In genomic region chr2:3626817-3627499, GRCh38 we compare ENCODE assay signal across 16 cellular contexts. TPM values are rescaled to one million over a fixed set of nuclear protein-coding genes. Genes with fewer than 3 reads are reported as not detected.
DNase-seq lines count a peak whose midpoint lies in the region; ATAC-seq, FAIRE-seq and TF ChIP-seq lines count a peak whose summit lies in the region.
"Had no signal": no experiment of that assay in that cellular context is flagged by ENCODE, and none has a peak within 500 bp of the region (broad histone marks: within the 10 kb centered on the region; RNA-seq: fewer than 3 reads in every experiment).

No MANE protein-coding gene starts in this region.

- H3K27me3 ChIP-seq in mesenchymal stem cell (ENCODE audit: control insufficient read depth in 1 of 2, insufficient read depth in 1 of 2, low read length in 2 of 2) (peaks cover 0 to 3% of the 10 kb centered on the region in 2 experiments), upper lobe of right lung (no peaks in the 10 kb centered on the region), small intestine (ENCODE audit: control insufficient read depth in 2 of 2, insufficient read depth in 2 of 2, low read length in 2 of 2) (no peaks in the 10 kb centered on the region)
- no peaks in the 10 kb centered on the region for H3K27me3 ChIP-seq in CD4-positive, alpha-beta memory T cell (ENCODE audit: insufficient read depth, low read length)
- H3K27me3 ChIP-seq: brain microvascular endothelial cell had no signal

- H3K23ac ChIP-seq in mesenchymal stem cell (ENCODE audit: low read length in 2 of 2), result no peak overlapping the region

- peak overlapping the region in 1 of 2 experiments; percentile 81 for H3K14ac ChIP-seq in mesenchymal stem cell (ENCODE audit: low read length in 2 of 2)

- no peak overlapping the region for H3K9ac ChIP-seq in mesenchymal stem cell (ENCODE audit: low read length)

- POLR2A ChIA-PET in CD4-positive, alpha-beta memory T cell (lab: Charles Lee; ENCODE audit: partially characterized antibody), result no interaction called here

- peaks cover 5% of the 10 kb centered on the region for H3K36me3 Mint-ChIP-seq in T-helper 17 cell (ENCODE audit: low read depth)
- H3K36me3 Mint-ChIP-seq in CD4-positive, alpha-beta memory T cell, result no peaks in the 10 kb centered on the region
- H3K36me3 Mint-ChIP-seq: activated naive CD4-positive, alpha-beta T cell treated with anti-CD3 and anti-CD28 coated beads, Interleukin-2, amount 10 ng/mL, durations not matched to agents 7 days and 5 days had no signal

- peak overlapping the region; percentile 93 for H4K8ac ChIP-seq in mesenchymal stem cell (ENCODE audit: low read length)

- peak overlapping the region; percentile 100 for H2BK12ac ChIP-seq in mesenchymal stem cell (ENCODE audit: low read length in 2 of 2)

- no peaks in the 10 kb centered on the region for H3K79me1 ChIP-seq in mesenchymal stem cell (replicated peaks; ENCODE audit: low read length, poor library complexity, severe bottlenecking)

- no peak overlapping the region for H2AFZ ChIP-seq in mesenchymal stem cell (ENCODE audit: low read depth, low read length)

- H3K4me1 Mint-ChIP-seq in T-helper 17 cell, result peaks cover 5% of the 10 kb centered on the region
- no peaks in the 10 kb centered on the region for H3K4me1 Mint-ChIP-seq in CD4-positive, alpha-beta memory T cell
- H3K4me1 Mint-ChIP-seq: activated naive CD4-positive, alpha-beta T cell treated with anti-CD3 and anti-CD28 coated beads, Interleukin-2, amount 10 ng/mL, durations not matched to agents 7 days and 5 days had no signal

- intact Hi-C loops in upper lobe of right lung (cut with DNase I), result no loop called here
- intact Hi-C loops in CD4-positive, alpha-beta memory T cell (cut with micrococcal nuclease), result no loop called here

- peak; percentile 45 for DNase-seq in activated effector memory CD4-positive, alpha-beta T cell treated with anti-CD3 and anti-CD28 coated beads, Interleukin-2, amount 50 U/mL, for 16 hours
- DNase-seq in activated effector memory CD4-positive, alpha-beta T cell treated with Interleukin-2 at 50 U/mL for 16 hours, result no peak
- DNase-seq in choroid plexus epithelial cell (ENCODE audit: low read depth) (no peak), mesenchymal stem cell (no peak), upper lobe of right lung (peak; percentile 56), small intestine (no peak), T-helper 17 cell (no peak)
- DNase-seq in CD4-positive, alpha-beta memory T cell, result no peak
- DNase-seq: activated naive CD4-positive, alpha-beta T cell treated with anti-CD3 and anti-CD28 coated beads, Interleukin-2, amount 10 ng/mL, durations not matched to agents 7 days and 5 days; Calu3; trophoblast cell had no signal

- H3K4me3 ChIP-seq in choroid plexus epithelial cell (ENCODE audit: low read depth, low read length) (no peak overlapping the region), mesenchymal stem cell (ENCODE audit: insufficient read depth in 1 of 2, low read depth in 1 of 2, low read length in 2 of 2) (no peak overlapping the region), upper lobe of right lung (no peak overlapping the region), small intestine (ENCODE audit: low read depth in 1 of 2, low read length in 2 of 2) (no peak overlapping the region)
- no peak overlapping the region for H3K4me3 ChIP-seq in CD4-positive, alpha-beta memory T cell (ENCODE audit: low read length in 2 of 2)
- H3K4me3 ChIP-seq: psoas muscle, SK-N-MC had no signal

- peaks cover 0 to 3% (median 0%) of the 10 kb centered on the region in 8 donors for H3K9me3 Mint-ChIP-seq in CD4-positive, alpha-beta memory T cell
- H3K9me3 Mint-ChIP-seq: activated naive CD4-positive, alpha-beta T cell treated with anti-CD3 and anti-CD28 coated beads, Interleukin-2, amount 10 ng/mL, durations not matched to agents 7 days and 5 days had no signal

- H3K4me3 Mint-ChIP-seq in T-helper 17 cell, result no peak overlapping the region
- no peak overlapping the region for H3K4me3 Mint-ChIP-seq in CD4-positive, alpha-beta memory T cell
- H3K4me3 Mint-ChIP-seq: activated naive CD4-positive, alpha-beta T cell treated with anti-CD3 and anti-CD28 coated beads, Interleukin-2, amount 10 ng/mL, durations not matched to agents 7 days and 5 days had no signal

- no peak overlapping the region for H3K4me2 ChIP-seq in mesenchymal stem cell (ENCODE audit: low read length, poor library complexity, severe bottlenecking)

- H3K27ac Mint-ChIP-seq in T-helper 17 cell, result no peak overlapping the region
- H3K27ac Mint-ChIP-seq in CD4-positive, alpha-beta memory T cell, result no peak overlapping the region
- H3K27ac Mint-ChIP-seq: activated naive CD4-positive, alpha-beta T cell treated with anti-CD3 and anti-CD28 coated beads, Interleukin-2, amount 10 ng/mL, durations not matched to agents 7 days and 5 days had no signal

- H4K91ac ChIP-seq in mesenchymal stem cell (ENCODE audit: low read length), result peak overlapping the region; percentile 100

- no peaks in the 10 kb centered on the region for H3K36me3 ChIP-seq in mesenchymal stem cell (ENCODE audit: control insufficient read depth in 1 of 2, insufficient read depth in 2 of 2, low read depth in 1 of 2, low read length in 2 of 2)
- no peaks in the 10 kb centered on the region for H3K36me3 ChIP-seq in upper lobe of right lung
- H3K36me3 ChIP-seq in small intestine (ENCODE audit: control insufficient read depth in 2 of 2, insufficient read depth in 2 of 2, low read length in 2 of 2), result no peaks in the 10 kb centered on the region
- H3K36me3 ChIP-seq in CD4-positive, alpha-beta memory T cell (ENCODE audit: insufficient read depth, low read length), result no peaks in the 10 kb centered on the region
- H3K36me3 ChIP-seq: brain microvascular endothelial cell had no signal

- H3K4me1 ChIP-seq in mesenchymal stem cell (ENCODE audit: control insufficient read depth, insufficient read depth, low read depth, low read length) (peaks cover 2% of the 10 kb centered on the region), upper lobe of right lung (peaks cover 3% of the 10 kb centered on the region), small intestine (ENCODE audit: control insufficient read depth in 2 of 2, insufficient read depth in 1 of 2, low read depth in 1 of 2, low read length in 1 of 2) (no peaks in the 10 kb centered on the region)
- H3K4me1 ChIP-seq in CD4-positive, alpha-beta memory T cell (ENCODE audit: insufficient read depth, low read length), result no peaks in the 10 kb centered on the region
- H3K4me1 ChIP-seq: psoas muscle had no signal

- CTCF ChIA-PET in CD4-positive, alpha-beta memory T cell (lab: Charles Lee; ENCODE audit: partially characterized antibody), result no interaction called here

- H3K9me3 ChIP-seq in mesenchymal stem cell (ENCODE audit: control insufficient read depth, low read length) (peaks cover 5% of the 10 kb centered on the region), upper lobe of right lung (no peaks in the 10 kb centered on the region), small intestine (ENCODE audit: control insufficient read depth, low read depth) (no peaks in the 10 kb centered on the region), T-helper 17 cell (ENCODE audit: control insufficient read depth, low read length, poor library complexity, severe bottlenecking) (no peaks in the 10 kb centered on the region)
- no peaks in the 10 kb centered on the region for H3K9me3 ChIP-seq in CD4-positive, alpha-beta memory T cell (ENCODE audit: control insufficient read depth in 1 of 2, low read length in 2 of 2)
- H3K9me3 ChIP-seq: psoas muscle had no signal

- no peak overlapping the region for H2AK5ac ChIP-seq in mesenchymal stem cell (ENCODE audit: low read length, severe bottlenecking)

- H3K27me3 Mint-ChIP-seq in T-helper 17 cell, result peaks cover 32% of the 10 kb centered on the region
- H3K27me3 Mint-ChIP-seq in CD4-positive, alpha-beta memory T cell, result peaks cover 2 to 4% of the 10 kb centered on the region in 2 donors

- peak overlapping the region; percentile 81 for H2BK120ac ChIP-seq in mesenchymal stem cell (ENCODE audit: low read depth, low read length)

- FAIRE-seq in small intestine (lab: Jason Lieb, UNC), result no peak
- FAIRE-seq: keratinocyte had no signal

- peak overlapping the region; percentile 86 to 93 for H3K4ac ChIP-seq in mesenchymal stem cell (ENCODE audit: low read depth in 1 of 2, low read length in 2 of 2)

- peak; percentile 23 for TF ChIP-seq CTCF in choroid plexus epithelial cell (conservative IDR thresholded peaks at IDR 0.05; ENCODE audit: low read depth, low read length)
- peak; percentile 36 for TF ChIP-seq CTCF in upper lobe of right lung (IDR thresholded peaks at IDR 0.05)

- peak; percentile 55 for ATAC-seq in upper lobe of right lung
- no peak for ATAC-seq in T-helper 17 cell
- ATAC-seq: psoas muscle had no signal

- H3K27ac ChIP-seq in mesenchymal stem cell (ENCODE audit: low read length, poor library complexity, severe bottlenecking) (no peak overlapping the region), upper lobe of right lung (peak overlapping the region; percentile 71), small intestine (ENCODE audit: low read depth in 1 of 2, low read length in 1 of 2) (peak overlapping the region in 1 of 2 donors; percentile 60)
- no peak overlapping the region for H3K27ac ChIP-seq in CD4-positive, alpha-beta memory T cell (ENCODE audit: low read depth, low read length)
- H3K27ac ChIP-seq: psoas muscle, SK-N-MC had no signal

- 83% methylated on average over 25 of the region's 25 CpGs for WGBS in mesenchymal stem cell
- 82 to 91% (median 89%) methylated on average over 25 of the region's 25 CpGs for WGBS in small intestine, 3 donors

- peak overlapping the region; percentile 95 to 98 for H3K18ac ChIP-seq in mesenchymal stem cell (ENCODE audit: low read depth in 1 of 2, low read length in 2 of 2)

- H2BK15ac ChIP-seq in mesenchymal stem cell (ENCODE audit: low read depth, poor library complexity, severe bottlenecking), result peak overlapping the region; percentile 84

- no peak overlapping the region for H2BK5ac ChIP-seq in mesenchymal stem cell (ENCODE audit: low read depth, low read length, poor library complexity, severe bottlenecking)

RNA-seq across cellular contexts. Expression of gene ALLC, which starts 31.0 kb away (rescaled TPM):
- polyA plus RNA-seq in mesenchymal stem cell (2013, experiment 1 of 2), result 0.11 TPM
- 0.10 TPM for polyA plus RNA-seq in mesenchymal stem cell (2013, experiment 2 of 2)
- total RNA-seq in upper lobe of right lung (not detected), T-helper 17 cell (not detected)
- polyA plus RNA-seq in small intestine, result under 1 TPM in 1 of 3 donors, not detected in 2; 0.07 TPM
- not detected for total RNA-seq in CD4-positive, alpha-beta memory T cell
- not detected for polyA plus RNA-seq in CD4-positive, alpha-beta memory T cell
- total RNA-seq: activated CD8-positive, alpha-beta memory T cell treated with anti-CD3 and anti-CD28 coated beads for 36 hours; Calu3; psoas muscle had no signal
- polyA plus RNA-seq: keratinocyte, psoas muscle had no signal

RNA-seq across cellular contexts. Expression of gene COLEC11, which starts 32.0 kb away (rescaled TPM):
- polyA plus RNA-seq in mesenchymal stem cell (2013, experiment 1 of 2), result 54.5 TPM
- polyA plus RNA-seq in mesenchymal stem cell (2013, experiment 2 of 2), result 53.6 TPM
- total RNA-seq in upper lobe of right lung (1.5 TPM), T-helper 17 cell (not detected)
- 1 to 10 TPM in 2 of 3 donors, not detected in 1; 2.2 to 4.1 TPM for polyA plus RNA-seq in small intestine
- not detected for total RNA-seq in CD4-positive, alpha-beta memory T cell
- polyA plus RNA-seq in CD4-positive, alpha-beta memory T cell, result under 1 TPM in 1 of 2 donors, not detected in 1; 0.30 TPM
- total RNA-seq: Calu3 had no signal
- polyA plus RNA-seq: keratinocyte had no signal

RNA-seq across cellular contexts. Expression of gene RPS7, which starts 51.9 kb away (rescaled TPM):
- 4,758 TPM for polyA plus RNA-seq in mesenchymal stem cell (2013, experiment 1 of 2)
- 4,603 TPM for polyA plus RNA-seq in mesenchymal stem cell (2013, experiment 2 of 2)
- 807 TPM for total RNA-seq in upper lobe of right lung
- polyA plus RNA-seq in small intestine, result 1,000 to 10,000 TPM; 1,641 to 2,574 (median 2,513) TPM
- 1,000 to 10,000 TPM; 1,710 to 1,803 TPM for total RNA-seq in T-helper 17 cell
- 1,000 to 10,000 TPM; 1,594 to 1,656 TPM for total RNA-seq in CD4-positive, alpha-beta memory T cell
- polyA plus RNA-seq in CD4-positive, alpha-beta memory T cell, result 1,000 to 10,000 TPM in 1 of 2 donors, 100 to 1,000 TPM in 1; 904 to 1,178 TPM

Comparison
In these comparisons a context has a peak if more than half of its experiments do, and no peak if none do; other contexts are left out.
1. DNase-seq: peak in activated effector memory CD4-positive, alpha-beta T cell treated with anti-CD3 and anti-CD28 coated beads, Interleukin-2, amount 50 U/mL, for 16 hours (single experiment) and upper lobe of right lung (single experiment); none in activated effector memory CD4-positive, alpha-beta T cell treated with Interleukin-2 at 50 U/mL for 16 hours (single experiment), choroid plexus epithelial cell (single experiment), mesenchymal stem cell (single experiment), small intestine (single experiment), T-helper 17 cell (0 of 3) and CD4-positive, alpha-beta memory T cell (0 of 5).